ENCODE assay signal across 1 cellular context in the genomic region with DNA sequence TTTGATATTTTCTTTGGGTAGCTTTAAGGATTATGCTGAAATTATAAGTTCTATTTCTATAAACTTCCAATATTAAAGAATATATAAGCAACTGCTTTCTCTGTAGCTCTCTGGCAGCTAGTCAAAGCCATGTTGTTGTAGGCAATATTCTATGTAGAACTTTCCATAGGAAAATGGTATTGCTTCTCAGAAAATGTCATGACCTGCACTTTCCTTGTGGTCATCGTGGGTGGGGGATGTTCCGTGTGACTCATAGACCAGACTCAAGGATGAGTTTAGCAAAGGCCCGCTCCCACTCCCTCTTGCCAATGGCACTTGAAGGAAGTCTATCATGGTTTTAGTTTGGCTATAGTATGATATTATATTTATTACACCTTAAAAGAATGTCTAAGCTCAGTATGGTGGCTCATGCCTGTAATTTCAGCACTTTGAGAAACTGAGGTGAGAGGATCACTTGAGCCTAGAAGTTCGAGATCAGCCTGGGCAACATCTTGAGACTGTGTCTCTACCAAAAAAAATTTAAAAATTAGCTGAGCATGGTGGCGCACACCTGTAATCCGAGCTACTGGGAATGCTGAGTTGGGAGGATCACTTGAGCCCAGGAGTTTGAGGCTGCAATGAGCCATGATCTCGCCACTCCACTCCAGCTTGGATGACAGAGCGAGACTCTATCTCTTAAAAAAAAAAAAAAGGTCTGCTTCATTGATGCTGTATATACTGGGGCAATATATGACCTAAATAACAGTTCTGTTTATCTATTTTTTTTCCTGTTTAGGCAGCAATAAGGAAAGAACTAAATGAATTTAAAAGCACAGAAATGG.
TF ChIP-seq lines count a peak whose summit lies in the region.

No MANE protein-coding gene starts in this region.

TF ChIP-seq in GM23338, 12 proteins besides CTCF, POLR2A, EP300 and RAD21 (continued from another document):
- TF ChIP-seq, protein P1, sequence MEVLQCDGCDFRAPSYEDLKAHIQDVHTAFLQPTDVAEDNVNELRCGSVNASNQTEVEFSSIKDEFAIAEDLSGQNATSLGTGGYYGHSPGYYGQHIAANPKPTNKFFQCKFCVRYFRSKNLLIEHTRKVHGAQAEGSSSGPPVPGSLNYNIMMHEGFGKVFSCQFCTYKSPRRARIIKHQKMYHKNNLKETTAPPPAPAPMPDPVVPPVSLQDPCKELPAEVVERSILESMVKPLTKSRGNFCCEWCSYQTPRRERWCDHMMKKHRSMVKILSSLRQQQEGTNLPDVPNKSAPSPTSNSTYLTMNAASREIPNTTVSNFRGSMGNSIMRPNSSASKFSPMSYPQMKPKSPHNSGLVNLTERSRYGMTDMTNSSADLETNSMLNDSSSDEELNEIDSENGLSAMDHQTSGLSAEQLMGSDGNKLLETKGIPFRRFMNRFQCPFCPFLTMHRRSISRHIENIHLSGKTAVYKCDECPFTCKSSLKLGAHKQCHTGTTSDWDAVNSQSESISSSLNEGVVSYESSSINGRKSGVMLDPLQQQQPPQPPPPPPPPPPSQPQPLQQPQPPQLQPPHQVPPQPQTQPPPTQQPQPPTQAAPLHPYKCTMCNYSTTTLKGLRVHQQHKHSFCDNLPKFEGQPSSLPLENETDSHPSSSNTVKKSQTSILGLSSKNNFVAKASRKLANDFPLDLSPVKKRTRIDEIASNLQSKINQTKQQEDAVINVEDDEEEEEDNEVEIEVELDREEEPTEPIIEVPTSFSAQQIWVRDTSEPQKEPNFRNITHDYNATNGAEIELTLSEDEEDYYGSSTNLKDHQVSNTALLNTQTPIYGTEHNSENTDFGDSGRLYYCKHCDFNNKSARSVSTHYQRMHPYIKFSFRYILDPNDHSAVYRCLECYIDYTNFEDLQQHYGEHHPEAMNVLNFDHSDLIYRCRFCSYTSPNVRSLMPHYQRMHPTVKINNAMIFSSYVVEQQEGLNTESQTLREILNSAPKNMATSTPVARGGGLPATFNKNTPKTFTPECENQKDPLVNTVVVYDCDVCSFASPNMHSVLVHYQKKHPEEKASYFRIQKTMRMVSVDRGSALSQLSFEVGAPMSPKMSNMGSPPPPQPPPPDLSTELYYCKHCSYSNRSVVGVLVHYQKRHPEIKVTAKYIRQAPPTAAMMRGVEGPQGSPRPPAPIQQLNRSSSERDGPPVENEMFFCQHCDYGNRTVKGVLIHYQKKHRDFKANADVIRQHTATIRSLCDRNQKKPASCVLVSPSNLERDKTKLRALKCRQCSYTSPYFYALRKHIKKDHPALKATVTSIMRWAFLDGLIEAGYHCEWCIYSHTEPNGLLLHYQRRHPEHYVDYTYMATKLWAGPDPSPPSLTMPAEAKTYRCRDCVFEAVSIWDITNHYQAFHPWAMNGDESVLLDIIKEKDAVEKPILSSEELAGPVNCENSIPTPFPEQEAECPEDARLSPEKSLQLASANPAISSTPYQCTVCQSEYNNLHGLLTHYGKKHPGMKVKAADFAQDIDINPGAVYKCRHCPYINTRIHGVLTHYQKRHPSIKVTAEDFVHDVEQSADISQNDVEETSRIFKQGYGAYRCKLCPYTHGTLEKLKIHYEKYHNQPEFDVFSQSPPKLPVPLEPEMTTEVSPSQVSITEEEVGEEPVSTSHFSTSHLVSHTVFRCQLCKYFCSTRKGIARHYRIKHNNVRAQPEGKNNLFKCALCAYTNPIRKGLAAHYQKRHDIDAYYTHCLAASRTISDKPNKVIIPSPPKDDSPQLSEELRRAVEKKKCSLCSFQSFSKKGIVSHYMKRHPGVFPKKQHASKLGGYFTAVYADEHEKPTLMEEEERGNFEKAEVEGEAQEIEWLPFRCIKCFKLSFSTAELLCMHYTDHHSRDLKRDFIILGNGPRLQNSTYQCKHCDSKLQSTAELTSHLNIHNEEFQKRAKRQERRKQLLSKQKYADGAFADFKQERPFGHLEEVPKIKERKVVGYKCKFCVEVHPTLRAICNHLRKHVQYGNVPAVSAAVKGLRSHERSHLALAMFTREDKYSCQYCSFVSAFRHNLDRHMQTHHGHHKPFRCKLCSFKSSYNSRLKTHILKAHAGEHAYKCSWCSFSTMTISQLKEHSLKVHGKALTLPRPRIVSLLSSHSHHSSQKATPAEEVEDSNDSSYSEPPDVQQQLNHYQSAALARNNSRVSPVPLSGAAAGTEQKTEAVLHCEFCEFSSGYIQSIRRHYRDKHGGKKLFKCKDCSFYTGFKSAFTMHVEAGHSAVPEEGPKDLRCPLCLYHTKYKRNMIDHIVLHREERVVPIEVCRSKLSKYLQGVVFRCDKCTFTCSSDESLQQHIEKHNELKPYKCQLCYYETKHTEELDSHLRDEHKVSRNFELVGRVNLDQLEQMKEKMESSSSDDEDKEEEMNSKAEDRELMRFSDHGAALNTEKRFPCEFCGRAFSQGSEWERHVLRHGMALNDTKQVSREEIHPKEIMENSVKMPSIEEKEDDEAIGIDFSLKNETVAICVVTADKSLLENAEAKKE (CRISPR knock-in tag; IDR thresholded peaks at IDR 0.05) = no peak
- TF ChIP-seq, protein P2, sequence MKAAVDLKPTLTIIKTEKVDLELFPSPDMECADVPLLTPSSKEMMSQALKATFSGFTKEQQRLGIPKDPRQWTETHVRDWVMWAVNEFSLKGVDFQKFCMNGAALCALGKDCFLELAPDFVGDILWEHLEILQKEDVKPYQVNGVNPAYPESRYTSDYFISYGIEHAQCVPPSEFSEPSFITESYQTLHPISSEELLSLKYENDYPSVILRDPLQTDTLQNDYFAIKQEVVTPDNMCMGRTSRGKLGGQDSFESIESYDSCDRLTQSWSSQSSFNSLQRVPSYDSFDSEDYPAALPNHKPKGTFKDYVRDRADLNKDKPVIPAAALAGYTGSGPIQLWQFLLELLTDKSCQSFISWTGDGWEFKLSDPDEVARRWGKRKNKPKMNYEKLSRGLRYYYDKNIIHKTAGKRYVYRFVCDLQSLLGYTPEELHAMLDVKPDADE (IDR thresholded peaks at IDR 0.05) = no peak
- TF ChIP-seq STAT1 (IDR thresholded peaks at IDR 0.05; ENCODE audit: unreplicated experiment) (no peak), ZNF331 (CRISPR knock-in tag; IDR thresholded peaks at IDR 0.05; ENCODE audit: low read depth) (no peak), JUNB (IDR thresholded peaks at IDR 0.05; ENCODE audit: unreplicated experiment) (no peak), CREB1 (CRISPR knock-in tag; IDR thresholded peaks at IDR 0.05; ENCODE audit: low read depth) (no peak), NANOG (IDR thresholded peaks at IDR 0.05; ENCODE audit: borderline replicate concordance) (no peak), EZH2 (IDR thresholded peaks at IDR 0.05; ENCODE audit: low read depth, unreplicated experiment) (no peak), ZNF114 (CRISPR knock-in tag; IDR thresholded peaks at IDR 0.05) (no peak), EZH2phosphoT487 (IDR thresholded peaks at IDR 0.05; ENCODE audit: unreplicated experiment) (no peak)
